ENCODE assay signal across 10 cellular contexts in the genomic region with DNA sequence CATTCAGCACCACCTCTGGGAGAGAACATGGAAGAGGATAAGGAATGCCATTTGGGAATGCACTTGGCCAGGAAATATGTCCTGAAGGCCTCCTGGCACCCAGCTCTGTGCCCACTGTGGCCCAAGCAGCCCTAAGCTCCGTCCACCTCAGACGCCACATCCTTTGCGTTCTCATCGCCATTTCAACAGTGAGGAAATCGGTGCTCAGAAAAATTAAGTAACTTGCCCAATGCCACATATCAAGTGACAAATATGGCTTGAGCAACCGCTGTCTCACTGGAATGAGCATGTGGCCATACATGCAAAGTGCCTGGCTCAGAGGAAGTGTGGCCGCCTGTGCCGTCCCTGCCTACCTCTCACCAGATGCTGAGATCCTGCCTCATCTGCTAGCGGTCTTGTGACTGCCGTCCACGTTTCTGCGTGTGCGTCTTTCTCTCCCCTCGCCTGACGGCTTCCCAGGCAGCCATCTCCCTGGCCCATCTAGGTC. TPM values are rescaled to one million over a fixed set of nuclear protein-coding genes. Genes with fewer than 3 reads are reported as not detected.
A peak's percentile ranks its signal among the peaks of the same experiment; 100 is the strongest.
DNase-seq lines count a peak whose midpoint lies in the region; ATAC-seq and TF ChIP-seq lines count a peak whose summit lies in the region.
"Had no signal": no experiment of that assay in that cellular context is flagged by ENCODE, and none has a peak within 500 bp of the region (broad histone marks: within the 10 kb centered on the region; RNA-seq: fewer than 3 reads in every experiment).

No MANE protein-coding gene starts in this region.

- TF ChIP-seq CTCF in Peyer's patch (IDR thresholded peaks at IDR 0.05): no peak
- TF ChIP-seq CTCF in neutrophil (IDR thresholded peaks at IDR 0.05): peak; percentile 54

- H3K9me3 ChIP-seq in Peyer's patch (no peaks in the 10 kb centered on the region), neutrophil (no peaks in the 10 kb centered on the region)
- H3K9me3 ChIP-seq: prostate gland had no signal

- H3K4me3 ChIP-seq in Peyer's patch (peak overlapping the region in 2 of 4 donors; percentile 47 to 57), neutrophil (ENCODE audit: low read depth in 1 of 2, low read length in 1 of 2) (peak overlapping the region; percentile 88 to 100)
- H3K4me3 ChIP-seq: prostate gland had no signal

- H3K4me1 ChIP-seq in Peyer's patch (peaks cover 0 to 13% (median 7%) of the 10 kb centered on the region in 4 donors), neutrophil (ENCODE audit: control insufficient read depth in 1 of 2, insufficient read depth in 1 of 2, low read depth in 1 of 2, low read length in 1 of 2) (peaks cover 50 to 65% of the 10 kb centered on the region in 2 experiments)
- H3K4me1 ChIP-seq: prostate gland had no signal

- peak; percentile 40 for ATAC-seq in GM18907 (IDR thresholded peaks at IDR 0.05; ENCODE audit: unreplicated experiment)
- ATAC-seq in HG02852 (IDR thresholded peaks at IDR 0.05; ENCODE audit: unreplicated experiment): peak; percentile 38
- ATAC-seq in activated CD4-positive, CD25-positive, alpha-beta regulatory T cell treated with anti-CD3 and anti-CD28 coated beads, Interleukin-2, amount 50 U/mL, for 24 hours: no peak

- no peak for TF ChIP-seq POLR2A in Peyer's patch (IDR thresholded peaks at IDR 0.05)

- H3K27ac ChIP-seq in Peyer's patch: peak overlapping the region in 3 of 4 donors; percentile 13 to 92 (median 74)
- peak overlapping the region; percentile 99 for H3K27ac ChIP-seq in neutrophil
- H3K27ac ChIP-seq: prostate gland had no signal

- no peaks in the 10 kb centered on the region for H3K27me3 ChIP-seq in Peyer's patch
- no peaks in the 10 kb centered on the region for H3K27me3 ChIP-seq in neutrophil

- DNase-seq in Peyer's patch: peak in 2 of 3 donors; percentile 81 to 85
- DNase-seq in T1000 (lab: John Stamatoyannopoulos, UW): no peak
- no peak for DNase-seq in NCI-H2029 treated with DMSO at 0.1 percent for 48 hours (lab: John Stamatoyannopoulos, UW)
- DNase-seq in HCEC 1CT: no peak
- DNase-seq: NCI-H1930 had no signal

- H3K36me3 ChIP-seq in Peyer's patch (peaks cover 0 to 52% (median 0%) of the 10 kb centered on the region in 3 donors), neutrophil (peaks cover 56% of the 10 kb centered on the region)

RNA-seq across cellular contexts. Expression of gene DOK3, which starts 1.0 kb away (rescaled TPM):
- total RNA-seq in Peyer's patch: 10 to 100 TPM in 1 of 4 donors, 1 to 10 TPM in 3; 2.1 to 52.0 (median 5.5) TPM

RNA-seq across cellular contexts. Expression of gene DDX41, which starts 6.2 kb away (rescaled TPM):
- 100 to 1,000 TPM; 103 to 168 (median 118) TPM for total RNA-seq in Peyer's patch

RNA-seq across cellular contexts. Expression of gene PDLIM7, which starts 13.2 kb away (rescaled TPM):
- 100 to 1,000 TPM in 1 of 4 donors, 10 to 100 TPM in 3; 17.4 to 137 (median 23.3) TPM for total RNA-seq in Peyer's patch

RNA-seq across cellular contexts. Expression of gene DBN1, which starts 37.2 kb away (rescaled TPM):
- 10 to 100 TPM; 14.2 to 77.6 (median 23.1) TPM for total RNA-seq in Peyer's patch

RNA-seq across cellular contexts. Expression of gene FAM193B, which starts 43.8 kb away (rescaled TPM):
- 100 to 1,000 TPM in 3 of 4 donors, 10 to 100 TPM in 1; 77.1 to 205 (median 177) TPM for total RNA-seq in Peyer's patch

Comparison
In these comparisons a context has a peak if more than half of its experiments do, and no peak if none do; other contexts are left out.
1. ATAC-seq: peak in GM18907 (single experiment) and HG02852 (single experiment); none in activated CD4-positive, CD25-positive, alpha-beta regulatory T cell treated with anti-CD3 and anti-CD28 coated beads, Interleukin-2, amount 50 U/mL, for 24 hours (0 of 2).
2. DNase-seq: peak in Peyer's patch (2 of 3); none in T1000 (single experiment), NCI-H2029 treated with DMSO at 0.1 percent for 48 hours (single experiment) and HCEC 1CT (single experiment).